20 cellular contexts compared by ENCODE assay signal in genomic region chr3:139695007-139695406, GRCh38. TPM values are rescaled to one million over a fixed set of nuclear protein-coding genes. Genes with fewer than 3 reads are reported as not detected.
"Had no signal": no experiment of that assay in that cellular context is flagged by ENCODE, and none has a peak within 500 bp of the region (broad histone marks: within the 10 kb centered on the region; RNA-seq: fewer than 3 reads in every experiment).

No MANE protein-coding gene starts in this region.

- H3K27me3 ChIP-seq: dorsolateral prefrontal cortex, neutrophil, pancreas, right lobe of liver, suprapubic skin, transverse colon, upper lobe of right lung, uterus had no signal

- H3K9me3 ChIP-seq: neutrophil, pancreas, right lobe of liver, suprapubic skin, transverse colon, upper lobe of right lung, uterus had no signal

- DNase-seq: effector CD4-positive, alpha-beta T cell; hypothalamus; kidney; naive thymus-derived CD8-positive, alpha-beta T cell; pancreas; retina; right lobe of liver; small intestine; stimulated activated CD4-positive, alpha-beta T cell treated with anti-CD3 and anti-CD28 coated beads, Interleukin-15, amount 100 ng/mL, for 24 hours; stimulated activated CD4-positive, alpha-beta T cell treated with anti-CD3 and anti-CD28 coated beads, Interleukin-2, amount 100 ng/mL, for 48 hours; stimulated activated naive B cell treated with anti-CD40 and anti-IgM and Interleukin-4, amounts not matched to agents 10 μg/mL and 1 μg/mL and 100 μg/mL, for 72 hours; transverse colon; upper lobe of right lung; uterus had no signal

- ATAC-seq: left lobe of liver; naive thymus-derived CD8-positive, alpha-beta T cell; pancreas; right lobe of liver; stimulated activated naive B cell treated with anti-CD40 and anti-IgM and Interleukin-4, amounts not matched to agents 10 μg/mL and 1 μg/mL and 100 μg/mL, for 72 hours; upper lobe of right lung had no signal

- H3K4me3 ChIP-seq: dorsolateral prefrontal cortex, lung, pancreas, right lobe of liver, suprapubic skin, transverse colon, upper lobe of right lung, uterus had no signal

- H3K36me3 ChIP-seq: neutrophil, pancreas, right lobe of liver, suprapubic skin, transverse colon, upper lobe of right lung, uterus had no signal

- H3K27ac ChIP-seq: dorsolateral prefrontal cortex, neutrophil, pancreas, right lobe of liver, suprapubic skin, transverse colon, upper lobe of right lung, uterus had no signal

RNA-seq across cellular contexts. Expression of gene NMNAT3, which starts 17.2 kb away (rescaled TPM):
- total RNA-seq: myocyte had no signal
